In genomic region chr10:92387289-92387940, GRCh38 we compare ENCODE assay signal across 8 cellular contexts.
DNase-seq lines count a peak whose midpoint lies in the region; ATAC-seq lines count a peak whose summit lies in the region.

No MANE protein-coding gene starts in this region.

- H3K4me1 Mint-ChIP-seq in activated T-helper 2 cell treated with anti-CD3 and anti-CD28 coated beads, Interferon-gamma antibody, Interleukin-2, Interleukin-4, amounts not matched to agents 10 μg/mL and 5 μg/mL and 100 μg/mL, durations not matched to agents 14 hours and 24 hours and 36 hours (ENCODE audit: low read depth), result no peaks in the 10 kb centered on the region

- peak; percentile 26 for DNase-seq in CD1c-positive myeloid dendritic cell (ENCODE audit: extremely low spot score)
- DNase-seq in HT1080 (ENCODE audit: low read depth), result peak; percentile 46
- peak; percentile 13 for DNase-seq in activated T-helper 2 cell treated with anti-CD3 and anti-CD28 coated beads, Interferon-gamma antibody, Interleukin-2, Interleukin-4, amounts not matched to agents 10 μg/mL and 5 μg/mL and 100 μg/mL, durations not matched to agents 14 hours and 24 hours and 36 hours (ENCODE audit: low spot score)
- peak; percentile 92 for DNase-seq in islet precursor cell
- DNase-seq in activated CD4-positive, CD25-positive, alpha-beta regulatory T cell (lab: John Stamatoyannopoulos, UW), result no peak
- DNase-seq in NCI-H2227 treated with DMSO at 0.1 percent for 48 hours (lab: John Stamatoyannopoulos, UW), result no peak
- DNase-seq in NCI-H1694 (lab: John Stamatoyannopoulos, UW), result no peak

- no peak overlapping the region for H3K27ac Mint-ChIP-seq in activated T-helper 2 cell treated with anti-CD3 and anti-CD28 coated beads, Interferon-gamma antibody, Interleukin-2, Interleukin-4, amounts not matched to agents 10 μg/mL and 5 μg/mL and 100 μg/mL, durations not matched to agents 14 hours and 24 hours and 36 hours

- no peak for ATAC-seq in HG03196 (IDR thresholded peaks at IDR 0.05; ENCODE audit: unreplicated experiment)

- H3K4me3 Mint-ChIP-seq in activated T-helper 2 cell treated with anti-CD3 and anti-CD28 coated beads, Interferon-gamma antibody, Interleukin-2, Interleukin-4, amounts not matched to agents 10 μg/mL and 5 μg/mL and 100 μg/mL, durations not matched to agents 14 hours and 24 hours and 36 hours (ENCODE audit: low read depth), result no peak overlapping the region

- no peaks in the 10 kb centered on the region for H3K36me3 Mint-ChIP-seq in activated T-helper 2 cell treated with anti-CD3 and anti-CD28 coated beads, Interferon-gamma antibody, Interleukin-2, Interleukin-4, amounts not matched to agents 10 μg/mL and 5 μg/mL and 100 μg/mL, durations not matched to agents 14 hours and 24 hours and 36 hours (ENCODE audit: low read depth)

- intact Hi-C loops in activated T-helper 2 cell treated with anti-CD3 and anti-CD28 coated beads, Interferon-gamma antibody, Interleukin-2, Interleukin-4, amounts not matched to agents 10 μg/mL and 5 μg/mL and 100 μg/mL, durations not matched to agents 14 hours and 24 hours and 36 hours (cut with micrococcal nuclease), result no loop called here

- H3K27me3 Mint-ChIP-seq in activated T-helper 2 cell treated with anti-CD3 and anti-CD28 coated beads, Interferon-gamma antibody, Interleukin-2, Interleukin-4, amounts not matched to agents 10 μg/mL and 5 μg/mL and 100 μg/mL, durations not matched to agents 14 hours and 24 hours and 36 hours (ENCODE audit: low read depth), result no peaks in the 10 kb centered on the region

- H3K9me3 Mint-ChIP-seq in activated T-helper 2 cell treated with anti-CD3 and anti-CD28 coated beads, Interferon-gamma antibody, Interleukin-2, Interleukin-4, amounts not matched to agents 10 μg/mL and 5 μg/mL and 100 μg/mL, durations not matched to agents 14 hours and 24 hours and 36 hours, result no peaks in the 10 kb centered on the region

Comparison
In these comparisons a context has a peak if more than half of its experiments do, and no peak if none do; other contexts are left out.
1. DNase-seq: peak in CD1c-positive myeloid dendritic cell (single experiment), HT1080 (single experiment), activated T-helper 2 cell treated with anti-CD3 and anti-CD28 coated beads, Interferon-gamma antibody, Interleukin-2, Interleukin-4, amounts not matched to agents 10 μg/mL and 5 μg/mL and 100 μg/mL, durations not matched to agents 14 hours and 24 hours and 36 hours (single experiment) and islet precursor cell (single experiment); none in activated CD4-positive, CD25-positive, alpha-beta regulatory T cell (0 of 4), NCI-H2227 treated with DMSO at 0.1 percent for 48 hours (single experiment) and NCI-H1694 (single experiment).